In the genomic region with DNA sequence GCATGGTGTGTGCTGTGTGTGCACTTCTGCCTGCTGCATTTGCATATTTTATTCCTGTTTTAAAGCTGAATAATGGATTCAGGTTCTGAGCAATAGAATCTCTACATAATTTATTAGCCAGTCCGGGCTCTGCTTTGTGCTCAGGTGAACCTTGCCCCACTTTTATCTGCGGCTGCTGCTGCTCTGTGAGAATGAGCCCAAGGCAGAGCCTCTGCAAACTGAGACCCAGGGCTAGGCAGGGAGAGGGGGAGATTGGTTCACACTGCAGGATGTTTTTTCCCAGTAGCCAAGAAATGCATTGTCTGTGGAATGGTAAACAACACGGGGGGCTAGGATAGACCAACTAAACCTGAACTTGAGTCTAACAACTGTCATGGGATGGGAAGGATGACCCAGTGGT, we compare ENCODE assay signal across 16 cellular contexts.
"Had no signal": no experiment of that assay in that cellular context is flagged by ENCODE, and none has a peak within 500 bp of the region (broad histone marks: within the 10 kb centered on the region; RNA-seq: fewer than 3 reads in every experiment).

No MANE protein-coding gene starts in this region.

- H3K27ac ChIP-seq: sigmoid colon, thoracic aorta, vagina had no signal

- H3K36me3 ChIP-seq: sigmoid colon, thoracic aorta, vagina had no signal

- H3K9me3 ChIP-seq: sigmoid colon, thoracic aorta, vagina had no signal

- H3K4me1 Mint-ChIP-seq: activated B cell treated with CpG ODN at 0.5 μM for 24 hours; activated CD4-positive, alpha-beta T cell treated with anti-CD3 and anti-CD28 coated beads, Interleukin-2, amount 10 ng/mL, durations not matched to agents 24 days and 14 days; activated naive CD4-positive, alpha-beta T cell treated with anti-CD3 and anti-CD28 coated beads, Interleukin-2, amount 50 U/mL, for 24 hours; naive thymus-derived CD4-positive, alpha-beta T cell; stimulated activated naive CD8-positive, alpha-beta T cell treated with anti-CD3 and anti-CD28 coated beads, Interleukin-15, amount 100 ng/mL, for 72 hours had no signal

- H3K27ac Mint-ChIP-seq: activated B cell treated with CpG ODN at 0.5 μM for 24 hours; activated CD4-positive, alpha-beta T cell treated with anti-CD3 and anti-CD28 coated beads, Interleukin-2, amount 10 ng/mL, durations not matched to agents 24 days and 14 days; activated naive CD4-positive, alpha-beta T cell treated with anti-CD3 and anti-CD28 coated beads, Interleukin-2, amount 50 U/mL, for 24 hours; activated T-helper 2 cell treated with anti-CD3 and anti-CD28 coated beads, Interferon-gamma antibody, Interleukin-2, Interleukin-4, amounts not matched to agents 10 μg/mL and 5 μg/mL and 100 μg/mL, durations not matched to agents 14 hours and 24 hours and 36 hours; dendritic cell treated with granulocyte-macrophage colony-stimulating factor and Interleukin-4, amounts not matched to agents 40 ng/mL and 50 ng/mL, for 4 days; effector memory CD8-positive, alpha-beta T cell had no signal

- H3K27me3 Mint-ChIP-seq: activated CD4-positive, alpha-beta T cell treated with anti-CD3 and anti-CD28 coated beads, Interleukin-2, amount 10 ng/mL, durations not matched to agents 24 days and 14 days had no signal

- H3K4me3 ChIP-seq: lung, sigmoid colon, thoracic aorta, vagina had no signal

- H3K36me3 Mint-ChIP-seq: activated naive CD4-positive, alpha-beta T cell treated with anti-CD3 and anti-CD28 coated beads, Interleukin-2, amount 50 U/mL, for 24 hours; naive thymus-derived CD4-positive, alpha-beta T cell had no signal

- H3K4me3 Mint-ChIP-seq: activated B cell treated with CpG ODN at 0.5 μM for 24 hours; dendritic cell treated with granulocyte-macrophage colony-stimulating factor and Interleukin-4, amounts not matched to agents 40 ng/mL and 50 ng/mL, for 4 days had no signal

- ATAC-seq: effector memory CD8-positive, alpha-beta T cell; naive thymus-derived CD4-positive, alpha-beta T cell; stimulated activated naive CD8-positive, alpha-beta T cell treated with anti-CD3 and anti-CD28 coated beads, Interleukin-15, amount 100 ng/mL, for 72 hours had no signal

- H3K4me1 ChIP-seq: vagina had no signal

- DNase-seq: activated B cell treated with CpG ODN at 0.5 μM for 24 hours; activated CD4-positive, alpha-beta T cell treated with anti-CD3 and anti-CD28 coated beads, Interleukin-2, amount 10 ng/mL, durations not matched to agents 24 days and 14 days; effector memory CD8-positive, alpha-beta T cell; erythroblast; hypothalamus; naive thymus-derived CD4-positive, alpha-beta T cell; sigmoid colon; stimulated activated CD4-positive, alpha-beta T cell treated with anti-CD3 and anti-CD28 coated beads, Interleukin-12 subunit alpha, Interleukin-12 subunit beta, amount 100 ng/mL, for 4 hours; stimulated activated naive CD8-positive, alpha-beta T cell treated with anti-CD3 and anti-CD28 coated beads, Interleukin-15, amount 100 ng/mL, for 72 hours; T-helper 1 cell had no signal

- H3K9me3 Mint-ChIP-seq: activated B cell treated with CpG ODN at 0.5 μM for 24 hours; activated naive CD4-positive, alpha-beta T cell treated with anti-CD3 and anti-CD28 coated beads, Interleukin-2, amount 50 U/mL, for 24 hours; activated T-helper 2 cell treated with anti-CD3 and anti-CD28 coated beads, Interferon-gamma antibody, Interleukin-2, Interleukin-4, amounts not matched to agents 10 μg/mL and 5 μg/mL and 100 μg/mL, durations not matched to agents 14 hours and 24 hours and 36 hours; dendritic cell treated with granulocyte-macrophage colony-stimulating factor and Interleukin-4, amounts not matched to agents 40 ng/mL and 50 ng/mL, for 4 days; effector memory CD8-positive, alpha-beta T cell; stimulated activated naive CD8-positive, alpha-beta T cell treated with anti-CD3 and anti-CD28 coated beads, Interleukin-15, amount 100 ng/mL, for 72 hours had no signal

- H3K27me3 ChIP-seq: sigmoid colon, vagina had no signal
